Comparison of ENCODE assay signal across 9 cellular contexts in the genomic region with DNA sequence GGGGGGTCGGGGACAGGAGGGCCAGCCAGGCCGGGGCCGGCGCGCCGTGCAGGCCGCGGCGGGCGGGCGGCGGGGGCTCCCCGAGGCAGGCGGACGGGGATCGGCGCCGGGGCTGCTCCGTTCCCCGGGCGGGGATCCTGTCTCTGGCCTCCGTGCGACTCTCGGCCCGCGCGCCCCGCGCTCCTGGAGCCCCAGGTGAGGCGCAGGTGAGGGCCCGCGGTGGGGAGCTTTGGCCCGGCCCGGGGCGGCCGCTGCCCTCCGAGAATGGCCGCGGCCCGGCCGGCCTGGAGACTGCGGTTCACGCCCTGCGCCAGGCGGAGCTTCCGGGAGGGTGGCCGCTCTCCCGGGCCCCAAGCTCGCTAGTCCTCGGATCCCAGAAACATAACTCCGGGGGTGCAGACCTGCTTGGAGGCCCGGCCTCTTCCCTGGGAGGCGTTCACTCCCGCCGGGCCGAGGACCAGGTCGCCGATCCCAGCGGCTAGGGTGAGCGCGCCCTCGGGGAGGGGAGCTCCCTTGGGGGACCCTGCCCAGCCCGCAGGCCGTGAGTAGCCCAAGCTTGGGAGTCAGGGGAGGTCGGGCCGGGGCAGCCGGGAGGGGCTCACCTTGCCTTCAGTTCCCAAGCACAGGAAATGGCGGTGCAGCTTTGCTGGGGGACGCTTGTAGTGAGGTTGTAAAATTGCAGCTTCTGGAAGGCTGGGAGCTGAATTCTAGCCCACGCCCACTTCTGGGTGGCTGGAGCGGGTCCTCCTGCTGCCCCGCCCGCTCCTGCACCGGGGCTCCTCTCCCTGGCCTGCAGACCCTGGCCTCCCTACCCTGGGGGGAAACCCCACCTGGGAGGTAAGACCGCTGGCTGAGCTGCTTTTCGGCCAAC. TPM values are rescaled to one million over a fixed set of nuclear protein-coding genes. Genes with fewer than 3 reads are reported as not detected.
DNase-seq lines count a peak whose midpoint lies in the region; ATAC-seq, FAIRE-seq and TF ChIP-seq lines count a peak whose summit lies in the region.
"Had no signal": no experiment of that assay in that cellular context is flagged by ENCODE, and none has a peak within 500 bp of the region (broad histone marks: within the 10 kb centered on the region; RNA-seq: fewer than 3 reads in every experiment).

No MANE protein-coding gene starts in this region.

- no peaks in the 10 kb centered on the region for H3K79me2 ChIP-seq in astrocyte (ENCODE audit: insufficient read depth, low read length)

- H3K4me3 Mint-ChIP-seq in IgD-negative memory B cell (peak overlapping the region; percentile 63 to 81 (median 73)), astrocyte (ENCODE audit: unreplicated experiment) (peak overlapping the region; percentile 78)

- H2AFZ ChIP-seq in astrocyte (ENCODE audit: low read depth, low read length), result peak overlapping the region; percentile 88

- no peak overlapping the region for H3K27ac Mint-ChIP-seq in IgD-negative memory B cell
- H3K27ac Mint-ChIP-seq in astrocyte (ENCODE audit: unreplicated experiment), result no peak overlapping the region

- H3K4me1 ChIP-seq in astrocyte (ENCODE audit: insufficient read depth, low read length), result no peaks in the 10 kb centered on the region
- H3K4me1 ChIP-seq in iPS-15b (ENCODE audit: control insufficient read depth, insufficient read depth, low read length), result no peaks in the 10 kb centered on the region

- FAIRE-seq in astrocyte (lab: Jason Lieb, UNC), result no peak

- H3K9me3 Mint-ChIP-seq in IgD-negative memory B cell (no peaks in the 10 kb centered on the region), astrocyte (ENCODE audit: unreplicated experiment) (no peaks in the 10 kb centered on the region)

- peak; percentile 36 for DNase-seq in DMS79 treated with DMSO at 0.1 percent for 48 hours (lab: John Stamatoyannopoulos, UW)
- no peak for DNase-seq in astrocyte (ENCODE audit: low read depth)
- DNase-seq in skeletal muscle cell (ENCODE audit: low read depth), result no peak
- DNase-seq in cerebellar nuclear complex (lab: John Stamatoyannopoulos, UW), result no peak

- TF ChIP-seq CTCF in astrocyte (IDR thresholded peaks at IDR 0.05; ENCODE audit: insufficient read depth, low read depth, low read length), result no peak

- peak overlapping the region; percentile 97 for H3K4me2 ChIP-seq in astrocyte (ENCODE audit: low read length)

- H3K36me3 ChIP-seq in astrocyte (ENCODE audit: insufficient read depth, low read length) (no peaks in the 10 kb centered on the region), iPS-15b (ENCODE audit: control insufficient read depth, insufficient read depth, low read length) (peaks cover 17% of the 10 kb centered on the region)

- H3K27me3 ChIP-seq in astrocyte (ENCODE audit: insufficient read depth, low read length) (no peaks in the 10 kb centered on the region), iPS-15b (ENCODE audit: control insufficient read depth, insufficient read depth, low read length) (no peaks in the 10 kb centered on the region)

- H3K27me3 Mint-ChIP-seq in IgD-negative memory B cell (peaks cover 15% of the 10 kb centered on the region), astrocyte (ENCODE audit: low read depth, unreplicated experiment) (no peaks in the 10 kb centered on the region)

- H3K36me3 Mint-ChIP-seq in IgD-negative memory B cell (no peaks in the 10 kb centered on the region), astrocyte (ENCODE audit: low read depth, unreplicated experiment) (peaks cover 7% of the 10 kb centered on the region)

- no peaks in the 10 kb centered on the region for H3K9me3 ChIP-seq in astrocyte (ENCODE audit: insufficient read depth, low read depth, low read length)
- H3K9me3 ChIP-seq in iPS-15b (ENCODE audit: control insufficient read depth, insufficient read depth, low read length), result no peaks in the 10 kb centered on the region

- H3K4me1 Mint-ChIP-seq in IgD-negative memory B cell (peaks cover 7 to 17% (median 7%) of the 10 kb centered on the region in 3 donors), astrocyte (ENCODE audit: low read depth, unreplicated experiment) (no peaks in the 10 kb centered on the region)

- H3K9ac ChIP-seq in astrocyte (ENCODE audit: low read length) (peak overlapping the region; percentile 75), iPS-15b (ENCODE audit: low read depth, low read length) (peak overlapping the region; percentile 87)

- H3K4me3 ChIP-seq in astrocyte (ENCODE audit: insufficient read depth, low read depth, low read length), result peak overlapping the region; percentile 69
- H3K4me3 ChIP-seq in iPS-15b (ENCODE audit: low read depth, low read length), result peak overlapping the region; percentile 54
- peak overlapping the region; percentile 81 for H3K4me3 ChIP-seq in skeletal muscle cell (ENCODE audit: low read depth, low read length)

- H3K27ac ChIP-seq in astrocyte (ENCODE audit: low read depth, low read length), result no peak overlapping the region

- ATAC-seq in HG03196 (IDR thresholded peaks at IDR 0.05; ENCODE audit: unreplicated experiment), result no peak
- ATAC-seq in GM18498 (IDR thresholded peaks at IDR 0.05; ENCODE audit: unreplicated experiment), result no peak

- H4K20me1 ChIP-seq in astrocyte (ENCODE audit: insufficient read depth, low read length), result peaks cover 6% of the 10 kb centered on the region

RNA-seq across cellular contexts. Expression of a gene that starts 0.7 kb away (rescaled TPM):
- polyA plus RNA-seq in IgD-negative memory B cell, result 1.7 TPM
- total RNA-seq in astrocyte, result 10.6 and 11.3 TPM in 2 replicates

RNA-seq across cellular contexts. Expression of a gene that starts 20.2 kb away (rescaled TPM):
- 65.7 TPM for polyA plus RNA-seq in IgD-negative memory B cell
- total RNA-seq in astrocyte, result 35.8 and 38.6 TPM in 2 replicates

RNA-seq across cellular contexts. Expression of a gene that starts 40.9 kb away (rescaled TPM):
- not detected for polyA plus RNA-seq in IgD-negative memory B cell
- total RNA-seq in astrocyte, result not detected in 2 replicates
- total RNA-seq: T-helper 1 cell treated with Interleukin-12 subunit alpha and Interleukin-12 subunit beta and Interleukin-4 antibody, amounts not matched to agents 30 ng/mL and 1 ng/mL, for 36 hours had no signal
